Comparison of ENCODE assay signal across 1 cellular context in the genomic region with DNA sequence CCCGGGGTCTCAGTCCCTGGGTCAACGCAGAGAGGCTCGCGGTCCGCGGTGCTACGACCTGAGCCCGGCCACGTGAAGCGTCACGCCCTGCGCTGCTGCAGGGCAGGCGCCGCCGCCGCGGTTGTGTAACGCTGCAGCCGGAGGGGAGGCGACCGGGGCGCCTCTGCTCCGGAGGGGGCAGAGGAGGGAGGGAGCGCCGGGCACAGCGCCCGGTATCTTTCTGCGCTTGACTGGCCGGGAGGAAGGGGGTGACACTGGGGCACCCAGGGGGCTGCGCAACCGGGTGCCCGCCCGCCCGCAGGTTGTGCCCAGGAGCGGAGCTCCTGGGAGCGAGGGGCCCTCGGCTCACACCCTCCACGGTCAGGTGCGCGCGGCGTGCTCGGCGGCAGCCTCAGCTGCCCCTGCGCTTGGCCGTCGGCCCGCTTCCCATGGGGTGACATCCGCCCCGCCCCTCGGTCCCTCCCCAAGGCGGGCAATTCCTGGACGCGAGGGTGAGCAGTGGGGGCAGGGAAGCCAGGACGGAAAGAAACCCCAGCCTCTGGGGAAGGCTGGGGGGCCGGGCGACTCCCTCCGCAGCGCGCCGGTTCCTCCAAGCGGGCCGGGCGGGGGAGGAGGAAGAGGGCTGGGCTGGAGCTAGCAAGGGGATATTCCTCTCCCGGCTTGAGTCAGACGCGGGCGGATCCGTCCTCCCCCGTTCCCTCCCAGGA.
TF ChIP-seq lines count a peak whose summit lies in the region.

No MANE protein-coding gene starts in this region.

TF ChIP-seq in HepG2, 621 proteins besides CTCF, POLR2A, EP300 and RAD21 (continued from another document and continues in another):
- no peak; the same call in 1 of the 2 replicates for TF ChIP-seq ZNF383 (CRISPR knock-in tag; IDR thresholded peaks at IDR 0.05; ENCODE audit: borderline replicate concordance)
- no peak for TF ChIP-seq MAFF (IDR thresholded peaks at IDR 0.05; ENCODE audit: low read depth, low read length)
- TF ChIP-seq ERF (CRISPR knock-in tag; IDR thresholded peaks at IDR 0.05) = peak; percentile 60; the same call in 1 of the 2 replicates
- TF ChIP-seq HDAC6 (IDR thresholded peaks at IDR 0.05; ENCODE audit: low read depth, low read length) = no peak
- TF ChIP-seq MTF1 (CRISPR knock-in tag; IDR thresholded peaks at IDR 0.05) = no peak
- TF ChIP-seq, protein P1, sequence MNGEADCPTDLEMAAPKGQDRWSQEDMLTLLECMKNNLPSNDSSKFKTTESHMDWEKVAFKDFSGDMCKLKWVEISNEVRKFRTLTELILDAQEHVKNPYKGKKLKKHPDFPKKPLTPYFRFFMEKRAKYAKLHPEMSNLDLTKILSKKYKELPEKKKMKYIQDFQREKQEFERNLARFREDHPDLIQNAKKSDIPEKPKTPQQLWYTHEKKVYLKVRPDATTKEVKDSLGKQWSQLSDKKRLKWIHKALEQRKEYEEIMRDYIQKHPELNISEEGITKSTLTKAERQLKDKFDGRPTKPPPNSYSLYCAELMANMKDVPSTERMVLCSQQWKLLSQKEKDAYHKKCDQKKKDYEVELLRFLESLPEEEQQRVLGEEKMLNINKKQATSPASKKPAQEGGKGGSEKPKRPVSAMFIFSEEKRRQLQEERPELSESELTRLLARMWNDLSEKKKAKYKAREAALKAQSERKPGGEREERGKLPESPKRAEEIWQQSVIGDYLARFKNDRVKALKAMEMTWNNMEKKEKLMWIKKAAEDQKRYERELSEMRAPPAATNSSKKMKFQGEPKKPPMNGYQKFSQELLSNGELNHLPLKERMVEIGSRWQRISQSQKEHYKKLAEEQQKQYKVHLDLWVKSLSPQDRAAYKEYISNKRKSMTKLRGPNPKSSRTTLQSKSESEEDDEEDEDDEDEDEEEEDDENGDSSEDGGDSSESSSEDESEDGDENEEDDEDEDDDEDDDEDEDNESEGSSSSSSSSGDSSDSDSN (CRISPR knock-in tag; IDR thresholded peaks at IDR 0.05) = peak; percentile 89
- TF ChIP-seq, protein P2, sequence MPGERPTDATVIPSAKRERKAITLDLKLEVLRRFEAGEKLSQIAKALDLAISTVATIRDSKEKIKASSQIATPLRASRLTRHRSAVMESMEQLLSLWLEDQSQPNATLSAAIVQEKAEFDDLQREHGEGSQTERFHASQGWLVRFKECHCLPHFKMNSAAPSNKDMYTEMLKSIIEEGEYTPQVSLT (CRISPR knock-in tag; IDR thresholded peaks at IDR 0.05; ENCODE audit: borderline replicate concordance, low read depth) = 0 out of 2 replicates have a peak, but pooled peaks have one; percentile 10
- no peak for TF ChIP-seq ZNF333 (CRISPR knock-in tag; IDR thresholded peaks at IDR 0.05; ENCODE audit: borderline replicate concordance)
- no peak for TF ChIP-seq SOX13 (IDR thresholded peaks at IDR 0.05)
- peak in 1 of 2 experiments; percentile 91; a peak in 2 of 4 replicates for TF ChIP-seq SOX13 (CRISPR knock-in tag; conservative IDR thresholded peaks at IDR 0.05 in 1 of 2, IDR thresholded peaks at IDR 0.05 in 1 of 2)
- TF ChIP-seq, protein P3, sequence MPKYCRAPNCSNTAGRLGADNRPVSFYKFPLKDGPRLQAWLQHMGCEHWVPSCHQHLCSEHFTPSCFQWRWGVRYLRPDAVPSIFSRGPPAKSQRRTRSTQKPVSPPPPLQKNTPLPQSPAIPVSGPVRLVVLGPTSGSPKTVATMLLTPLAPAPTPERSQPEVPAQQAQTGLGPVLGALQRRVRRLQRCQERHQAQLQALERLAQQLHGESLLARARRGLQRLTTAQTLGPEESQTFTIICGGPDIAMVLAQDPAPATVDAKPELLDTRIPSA (CRISPR knock-in tag; IDR thresholded peaks at IDR 0.05; ENCODE audit: borderline replicate concordance) = peak; percentile 57; the same call in 1 of the 2 replicates
- no peak for TF ChIP-seq SMARCC2 (IDR thresholded peaks at IDR 0.05)
- TF ChIP-seq, protein P4, sequence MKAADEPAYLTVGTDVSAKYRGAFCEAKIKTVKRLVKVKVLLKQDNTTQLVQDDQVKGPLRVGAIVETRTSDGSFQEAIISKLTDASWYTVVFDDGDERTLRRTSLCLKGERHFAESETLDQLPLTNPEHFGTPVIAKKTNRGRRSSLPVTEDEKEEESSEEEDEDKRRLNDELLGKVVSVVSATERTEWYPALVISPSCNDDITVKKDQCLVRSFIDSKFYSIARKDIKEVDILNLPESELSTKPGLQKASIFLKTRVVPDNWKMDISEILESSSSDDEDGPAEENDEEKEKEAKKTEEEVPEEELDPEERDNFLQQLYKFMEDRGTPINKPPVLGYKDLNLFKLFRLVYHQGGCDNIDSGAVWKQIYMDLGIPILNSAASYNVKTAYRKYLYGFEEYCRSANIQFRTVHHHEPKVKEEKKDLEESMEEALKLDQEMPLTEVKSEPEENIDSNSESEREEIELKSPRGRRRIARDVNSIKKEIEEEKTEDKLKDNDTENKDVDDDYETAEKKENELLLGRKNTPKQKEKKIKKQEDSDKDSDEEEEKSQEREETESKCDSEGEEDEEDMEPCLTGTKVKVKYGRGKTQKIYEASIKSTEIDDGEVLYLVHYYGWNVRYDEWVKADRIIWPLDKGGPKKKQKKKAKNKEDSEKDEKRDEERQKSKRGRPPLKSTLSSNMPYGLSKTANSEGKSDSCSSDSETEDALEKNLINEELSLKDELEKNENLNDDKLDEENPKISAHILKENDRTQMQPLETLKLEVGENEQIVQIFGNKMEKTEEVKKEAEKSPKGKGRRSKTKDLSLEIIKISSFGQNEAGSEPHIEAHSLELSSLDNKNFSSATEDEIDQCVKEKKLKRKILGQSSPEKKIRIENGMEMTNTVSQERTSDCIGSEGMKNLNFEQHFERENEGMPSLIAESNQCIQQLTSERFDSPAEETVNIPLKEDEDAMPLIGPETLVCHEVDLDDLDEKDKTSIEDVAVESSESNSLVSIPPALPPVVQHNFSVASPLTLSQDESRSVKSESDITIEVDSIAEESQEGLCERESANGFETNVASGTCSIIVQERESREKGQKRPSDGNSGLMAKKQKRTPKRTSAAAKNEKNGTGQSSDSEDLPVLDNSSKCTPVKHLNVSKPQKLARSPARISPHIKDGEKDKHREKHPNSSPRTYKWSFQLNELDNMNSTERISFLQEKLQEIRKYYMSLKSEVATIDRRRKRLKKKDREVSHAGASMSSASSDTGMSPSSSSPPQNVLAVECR (CRISPR knock-in tag; IDR thresholded peaks at IDR 0.05; ENCODE audit: borderline replicate concordance) = peak; percentile 91
- TF ChIP-seq DMAP1 (CRISPR knock-in tag; IDR thresholded peaks at IDR 0.05) = peak; percentile 90
- TF ChIP-seq NFKB2 (CRISPR knock-in tag; IDR thresholded peaks at IDR 0.05; ENCODE audit: borderline replicate concordance) = peak; percentile 84; the same call in 1 of the 2 replicates
- peak; percentile 81; the same call in 1 of the 2 replicates for TF ChIP-seq ZNF234 (CRISPR knock-in tag; conservative IDR thresholded peaks at IDR 0.05)
- TF ChIP-seq ZNF331 (CRISPR knock-in tag; IDR thresholded peaks at IDR 0.05) = peak; percentile 62
- TF ChIP-seq NCOA1 (CRISPR knock-in tag; IDR thresholded peaks at IDR 0.05) = peak; percentile 99
- TF ChIP-seq CREB1 (IDR thresholded peaks at IDR 0.05) = peak; percentile 66; the same call in 1 of the 2 replicates
- TF ChIP-seq CREB1 (CRISPR knock-in tag; IDR thresholded peaks at IDR 0.05) = no peak
- TF ChIP-seq, protein P5, sequence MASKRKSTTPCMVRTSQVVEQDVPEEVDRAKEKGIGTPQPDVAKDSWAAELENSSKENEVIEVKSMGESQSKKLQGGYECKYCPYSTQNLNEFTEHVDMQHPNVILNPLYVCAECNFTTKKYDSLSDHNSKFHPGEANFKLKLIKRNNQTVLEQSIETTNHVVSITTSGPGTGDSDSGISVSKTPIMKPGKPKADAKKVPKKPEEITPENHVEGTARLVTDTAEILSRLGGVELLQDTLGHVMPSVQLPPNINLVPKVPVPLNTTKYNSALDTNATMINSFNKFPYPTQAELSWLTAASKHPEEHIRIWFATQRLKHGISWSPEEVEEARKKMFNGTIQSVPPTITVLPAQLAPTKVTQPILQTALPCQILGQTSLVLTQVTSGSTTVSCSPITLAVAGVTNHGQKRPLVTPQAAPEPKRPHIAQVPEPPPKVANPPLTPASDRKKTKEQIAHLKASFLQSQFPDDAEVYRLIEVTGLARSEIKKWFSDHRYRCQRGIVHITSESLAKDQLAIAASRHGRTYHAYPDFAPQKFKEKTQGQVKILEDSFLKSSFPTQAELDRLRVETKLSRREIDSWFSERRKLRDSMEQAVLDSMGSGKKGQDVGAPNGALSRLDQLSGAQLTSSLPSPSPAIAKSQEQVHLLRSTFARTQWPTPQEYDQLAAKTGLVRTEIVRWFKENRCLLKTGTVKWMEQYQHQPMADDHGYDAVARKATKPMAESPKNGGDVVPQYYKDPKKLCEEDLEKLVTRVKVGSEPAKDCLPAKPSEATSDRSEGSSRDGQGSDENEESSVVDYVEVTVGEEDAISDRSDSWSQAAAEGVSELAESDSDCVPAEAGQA (IDR thresholded peaks at IDR 0.05; ENCODE audit: low read depth) = peak; percentile 54; the same call in 1 of the 2 replicates
- TF ChIP-seq, protein P5 (CRISPR knock-in tag; IDR thresholded peaks at IDR 0.05; ENCODE audit: borderline replicate concordance) = no peak
- TF ChIP-seq, protein P6, sequence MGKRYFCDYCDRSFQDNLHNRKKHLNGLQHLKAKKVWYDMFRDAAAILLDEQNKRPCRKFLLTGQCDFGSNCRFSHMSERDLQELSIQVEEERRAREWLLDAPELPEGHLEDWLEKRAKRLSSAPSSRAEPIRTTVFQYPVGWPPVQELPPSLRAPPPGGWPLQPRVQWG (CRISPR knock-in tag; IDR thresholded peaks at IDR 0.05; ENCODE audit: borderline replicate concordance, low read depth) = no peak
- TF ChIP-seq, protein P7, sequence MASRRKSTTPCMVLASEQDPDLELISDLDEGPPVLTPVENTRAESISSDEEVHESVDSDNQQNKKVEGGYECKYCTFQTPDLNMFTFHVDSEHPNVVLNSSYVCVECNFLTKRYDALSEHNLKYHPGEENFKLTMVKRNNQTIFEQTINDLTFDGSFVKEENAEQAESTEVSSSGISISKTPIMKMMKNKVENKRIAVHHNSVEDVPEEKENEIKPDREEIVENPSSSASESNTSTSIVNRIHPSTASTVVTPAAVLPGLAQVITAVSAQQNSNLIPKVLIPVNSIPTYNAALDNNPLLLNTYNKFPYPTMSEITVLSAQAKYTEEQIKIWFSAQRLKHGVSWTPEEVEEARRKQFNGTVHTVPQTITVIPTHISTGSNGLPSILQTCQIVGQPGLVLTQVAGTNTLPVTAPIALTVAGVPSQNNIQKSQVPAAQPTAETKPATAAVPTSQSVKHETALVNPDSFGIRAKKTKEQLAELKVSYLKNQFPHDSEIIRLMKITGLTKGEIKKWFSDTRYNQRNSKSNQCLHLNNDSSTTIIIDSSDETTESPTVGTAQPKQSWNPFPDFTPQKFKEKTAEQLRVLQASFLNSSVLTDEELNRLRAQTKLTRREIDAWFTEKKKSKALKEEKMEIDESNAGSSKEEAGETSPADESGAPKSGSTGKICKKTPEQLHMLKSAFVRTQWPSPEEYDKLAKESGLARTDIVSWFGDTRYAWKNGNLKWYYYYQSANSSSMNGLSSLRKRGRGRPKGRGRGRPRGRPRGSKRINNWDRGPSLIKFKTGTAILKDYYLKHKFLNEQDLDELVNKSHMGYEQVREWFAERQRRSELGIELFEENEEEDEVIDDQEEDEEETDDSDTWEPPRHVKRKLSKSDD (CRISPR knock-in tag; IDR thresholded peaks at IDR 0.05; ENCODE audit: low read depth) = peak; percentile 65
- 0 out of 2 replicates have a peak, but pooled peaks have one; percentile 27 for TF ChIP-seq GPN1 (CRISPR knock-in tag; IDR thresholded peaks at IDR 0.05; ENCODE audit: borderline replicate concordance)
- 0 out of 2 replicates have a peak, but pooled peaks have one; percentile 19 for TF ChIP-seq ZNF816 (CRISPR knock-in tag; IDR thresholded peaks at IDR 0.05; ENCODE audit: borderline replicate concordance)
- TF ChIP-seq IRF2 (CRISPR knock-in tag; IDR thresholded peaks at IDR 0.05) = peak; percentile 94
- TF ChIP-seq SRF (IDR thresholded peaks at IDR 0.05; ENCODE audit: low read depth, low read length) = no peak
- TF ChIP-seq ZZZ3 (CRISPR knock-in tag; IDR thresholded peaks at IDR 0.05; ENCODE audit: borderline replicate concordance) = peak; percentile 79
- TF ChIP-seq SP140L (CRISPR knock-in tag; IDR thresholded peaks at IDR 0.05; ENCODE audit: borderline replicate concordance) = no peak; the same call in 1 of the 2 replicates
- TF ChIP-seq ELF4 (CRISPR knock-in tag; IDR thresholded peaks at IDR 0.05; ENCODE audit: borderline replicate concordance) = no peak; the same call in 1 of the 2 replicates
- TF ChIP-seq NKX3-1 (CRISPR knock-in tag; IDR thresholded peaks at IDR 0.05) = no peak
- TF ChIP-seq KLF12 (CRISPR knock-in tag; IDR thresholded peaks at IDR 0.05; ENCODE audit: borderline replicate concordance) = no peak; the same call in 1 of the 2 replicates
- TF ChIP-seq, protein P8, sequence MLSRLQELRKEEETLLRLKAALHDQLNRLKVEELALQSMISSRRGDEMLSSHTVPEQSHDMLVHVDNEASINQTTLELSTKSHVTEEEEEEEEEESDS (CRISPR knock-in tag; IDR thresholded peaks at IDR 0.05; ENCODE audit: borderline replicate concordance) = no peak
- TF ChIP-seq, protein P9, sequence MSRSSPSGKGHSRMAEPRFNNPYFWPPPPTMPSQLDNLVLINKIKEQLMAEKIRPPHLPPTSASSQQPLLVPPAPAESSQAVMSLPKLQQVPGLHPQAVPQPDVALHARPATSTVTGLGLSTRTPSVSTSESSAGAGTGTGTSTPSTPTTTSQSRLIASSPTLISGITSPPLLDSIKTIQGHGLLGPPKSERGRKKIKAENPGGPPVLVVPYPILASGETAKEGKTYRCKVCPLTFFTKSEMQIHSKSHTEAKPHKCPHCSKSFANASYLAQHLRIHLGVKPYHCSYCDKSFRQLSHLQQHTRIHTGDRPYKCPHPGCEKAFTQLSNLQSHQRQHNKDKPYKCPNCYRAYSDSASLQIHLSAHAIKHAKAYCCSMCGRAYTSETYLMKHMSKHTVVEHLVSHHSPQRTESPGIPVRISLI (CRISPR knock-in tag; IDR thresholded peaks at IDR 0.05; ENCODE audit: borderline replicate concordance) = peak; percentile 23; the same call in 1 of the 2 replicates
- peak; percentile 78 for TF ChIP-seq ZNF547 (CRISPR knock-in tag; IDR thresholded peaks at IDR 0.05)
- peak; percentile 26; the same call in 1 of the 2 replicates for TF ChIP-seq CAMTA2 (CRISPR knock-in tag; IDR thresholded peaks at IDR 0.05; ENCODE audit: borderline replicate concordance)
- no peak for TF ChIP-seq NPAS2 (CRISPR knock-in tag; IDR thresholded peaks at IDR 0.05; ENCODE audit: borderline replicate concordance)
- peak; percentile 95 for TF ChIP-seq CEBPB (IDR thresholded peaks at IDR 0.05; ENCODE audit: borderline replicate concordance, low read depth, low read length)
